26 cellular contexts compared by ENCODE assay signal in the genomic region with DNA sequence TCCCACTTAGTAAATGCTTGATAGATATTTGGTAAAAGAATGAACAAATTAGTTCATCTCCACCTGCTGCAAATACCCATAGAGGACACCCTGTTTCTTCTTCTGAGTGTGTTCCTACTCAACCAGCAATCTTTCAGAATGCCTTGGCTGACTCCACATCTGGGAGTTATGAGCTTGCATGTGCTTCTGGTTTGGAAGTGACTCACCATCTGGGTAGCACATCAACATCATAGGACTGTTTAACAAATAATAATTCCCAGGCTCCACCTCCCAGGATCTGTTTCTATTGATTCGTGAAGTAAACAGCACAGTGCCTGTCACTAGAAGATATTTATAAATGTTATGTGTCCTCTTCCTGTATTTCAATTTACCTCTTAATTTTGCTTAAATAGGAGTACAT.
DNase-seq lines count a peak whose midpoint lies in the region; ATAC-seq and TF ChIP-seq lines count a peak whose summit lies in the region.
"Had no signal": no experiment of that assay in that cellular context is flagged by ENCODE, and none has a peak within 500 bp of the region (broad histone marks: within the 10 kb centered on the region; RNA-seq: fewer than 3 reads in every experiment).

No MANE protein-coding gene starts in this region.

- no peaks in the 10 kb centered on the region for H3F3A ChIP-seq in PC-3 (ENCODE audit: low read length, unreplicated experiment)

- no peak overlapping the region for H2AFZ ChIP-seq in PC-3 (ENCODE audit: low read length)

- H3K27ac ChIP-seq in PC-3 (ENCODE audit: low read length), result no peak overlapping the region
- H3K27ac ChIP-seq: left ventricle myocardium inferior, Peyer's patch, prostate gland, SJCRH30, testis had no signal

- no peaks in the 10 kb centered on the region for H3K27me3 ChIP-seq in BJ (ENCODE audit: control insufficient read depth, insufficient read depth, low read length)
- no peaks in the 10 kb centered on the region for H3K27me3 ChIP-seq in PC-3 (ENCODE audit: low read length)
- H3K27me3 ChIP-seq: Peyer's patch, SJCRH30, testis had no signal

- peak; percentile 73 for ATAC-seq in PC-3
- ATAC-seq: activated T-helper 17 cell treated with anti-CD3 and anti-CD28 coated beads, Interleukin-2, amount 50 U/mL, for 72 hours; CD8-positive, alpha-beta T cell; naive thymus-derived CD4-positive, alpha-beta T cell had no signal

- no peaks in the 10 kb centered on the region for H3K79me2 ChIP-seq in PC-3 (ENCODE audit: low read length)

- H3K9me3 ChIP-seq in PC-3 (ENCODE audit: low read length), result no peaks in the 10 kb centered on the region
- H3K9me3 ChIP-seq: left ventricle myocardium inferior, Peyer's patch, prostate gland, SJCRH30, testis had no signal

- H3K9ac ChIP-seq in PC-3 (ENCODE audit: low read length), result no peak overlapping the region

- POLR2A ChIA-PET in BJ (lab: Charles Lee) (interaction anchor here (0.6 kb wide), 1 partner anchor 1028 kb away, joined by 3 read pairs; no protein-coding TSS in a partner anchor), PC-3 (lab: Charles Lee; ENCODE audit: unreplicated experiment) (no interaction called here)

- H3K4me2 ChIP-seq in PC-3 (ENCODE audit: low read length), result no peak overlapping the region

- TF ChIP-seq CTCF in BJ (IDR thresholded peaks at IDR 0.05; ENCODE audit: insufficient read depth, low read depth, low read length) (no peak), PC-3 (conservative IDR thresholded peaks at IDR 0.05; ENCODE audit: low read depth, low read length) (no peak), epithelial cell of proximal tubule (conservative IDR thresholded peaks at IDR 0.05; ENCODE audit: low read depth, low read length) (no peak)

- H3K9me2 ChIP-seq in PC-3 (replicated peaks; ENCODE audit: low read length), result no peaks in the 10 kb centered on the region; the same call in 1 of the 2 replicates

- no peaks in the 10 kb centered on the region for H3K4me1 ChIP-seq in PC-3 (ENCODE audit: insufficient read depth, low read length)
- H3K4me1 ChIP-seq: left ventricle myocardium inferior, Peyer's patch, prostate gland, SJCRH30, testis had no signal

- DNase-seq in BJ (ENCODE audit: low read depth) (peak; percentile 66), PC-3 (peak; percentile 34), epithelial cell of proximal tubule (ENCODE audit: low read depth) (peak; percentile 1), kidney tubule cell (ENCODE audit: low spot score) (peak; percentile 14), NCI-H82 (lab: John Stamatoyannopoulos, UW) (no peak), SHP77 treated with DMSO at 0.1 percent for 48 hours (lab: John Stamatoyannopoulos, UW) (no peak), COLO668 (lab: John Stamatoyannopoulos, UW; ENCODE audit: unreplicated experiment) (no peak)
- DNase-seq in activated CD4-positive, alpha-beta T cell treated with anti-CD3 and anti-CD28 coated beads for 4 hours, result no peak
- DNase-seq: activated CD4-positive, alpha-beta memory T cell treated with anti-CD3 and anti-CD28 coated beads for 36 hours; activated CD8-positive, alpha-beta memory T cell treated with anti-CD3 and anti-CD28 coated beads, Interleukin-2, amount 50 U/mL, for 4 hours; caudate nucleus; CD8-positive, alpha-beta T cell; DMS 273 treated with DMSO at 0.1 percent for 48 hours; left ventricle myocardium inferior; naive thymus-derived CD4-positive, alpha-beta T cell; NCI-H1105; NCI-H187 treated with DMSO at 0.1 percent for 48 hours; NCI-H526 treated with DMSO at 0.1 percent for 48 hours; nucleus accumbens; Peyer's patch; SJCRH30; stimulated activated naive CD4-positive, alpha-beta T cell; T-helper 1 cell; testis had no signal

- intact Hi-C loops in PC-3 (cut with micrococcal nuclease), result no loop called here

- BruUV-seq in PC-3 (replicated peaks; lab: Mats Ljungman, UMichigan), result no TSS peak

- CTCF ChIA-PET in BJ (lab: Yijun Ruan, JAX), result no interaction called here
- CTCF ChIA-PET in PC-3 (lab: Charles Lee), result no interaction called here

- H4K20me1 ChIP-seq in PC-3 (ENCODE audit: low read length), result no peaks in the 10 kb centered on the region

- H3K4me3 ChIP-seq in BJ (ENCODE audit: low read depth, low read length), result no peak overlapping the region
- H3K4me3 ChIP-seq in PC-3 (ENCODE audit: low read length), result no peak overlapping the region
- no peak overlapping the region for H3K4me3 ChIP-seq in epithelial cell of proximal tubule (ENCODE audit: low read depth, low read length)
- H3K4me3 ChIP-seq: left ventricle myocardium inferior, Peyer's patch, prostate gland, SJCRH30, testis had no signal

- H3K36me3 ChIP-seq in BJ (ENCODE audit: control insufficient read depth, insufficient read depth, low read length), result no peaks in the 10 kb centered on the region
- H3K36me3 ChIP-seq in PC-3 (ENCODE audit: low read depth, low read length), result no peaks in the 10 kb centered on the region
- H3K36me3 ChIP-seq: left ventricle myocardium inferior, Peyer's patch, prostate gland, SJCRH30 had no signal

Comparison
In these comparisons a context has a peak if more than half of its experiments do, and no peak if none do; other contexts are left out.
1. DNase-seq: peak in BJ (single experiment), PC-3 (single experiment), epithelial cell of proximal tubule (single experiment) and kidney tubule cell (single experiment); none in NCI-H82 (single experiment), SHP77 treated with DMSO at 0.1 percent for 48 hours (single experiment), activated CD4-positive, alpha-beta T cell treated with anti-CD3 and anti-CD28 coated beads for 4 hours (0 of 2) and COLO668 (single experiment).